11 cellular contexts compared by ENCODE assay signal in the genomic region with DNA sequence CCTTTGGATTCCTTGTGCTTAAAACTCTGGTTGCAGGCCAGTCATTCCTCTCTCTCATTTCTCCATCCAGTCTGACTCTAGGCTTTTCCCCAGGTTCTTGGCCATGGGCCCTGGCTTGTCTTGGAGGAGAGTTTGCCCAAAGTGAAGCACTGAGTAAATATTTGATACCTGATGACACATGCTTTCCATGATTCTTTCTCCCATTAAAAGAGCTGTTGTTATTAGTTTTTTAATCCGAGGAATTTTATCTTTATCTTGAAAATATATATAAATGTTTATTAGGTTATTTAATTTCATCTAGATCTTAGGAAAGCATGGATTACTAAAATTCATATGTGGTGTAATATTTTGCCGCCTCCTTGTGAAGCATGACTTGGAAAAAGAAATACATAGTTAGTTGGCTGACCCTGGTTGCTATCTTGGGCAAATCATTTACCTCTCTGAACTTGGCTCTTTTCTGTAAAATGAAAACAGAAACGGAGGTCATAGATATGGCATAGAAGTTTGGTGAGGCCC.
A peak's percentile ranks its signal among the peaks of the same experiment; 100 is the strongest.
DNase-seq lines count a peak whose midpoint lies in the region; ATAC-seq and TF ChIP-seq lines count a peak whose summit lies in the region.
"Had no signal": no experiment of that assay in that cellular context is flagged by ENCODE, and none has a peak within 500 bp of the region (broad histone marks: within the 10 kb centered on the region; RNA-seq: fewer than 3 reads in every experiment).

No MANE protein-coding gene starts in this region.

- WGBS in prostate gland, result 18% methylated on average over 3 of the region's 3 CpGs

- H3K4me3 ChIP-seq in foreskin fibroblast (ENCODE audit: low read depth in 1 of 2, low read length in 2 of 2), result no peak overlapping the region
- no peak overlapping the region for H3K4me3 ChIP-seq in prostate gland
- no peak overlapping the region for H3K4me3 ChIP-seq in Caco-2 (ENCODE audit: low read depth, low read length)
- H3K4me3 ChIP-seq: transverse colon had no signal

- TF ChIP-seq CTCF in foreskin fibroblast (IDR thresholded peaks at IDR 0.05; ENCODE audit: low read depth, low read length) (no peak), prostate gland (IDR thresholded peaks at IDR 0.05) (no peak), Caco-2 (IDR thresholded peaks at IDR 0.05; ENCODE audit: insufficient read depth in 1 of 2, low read depth in 1 of 2, low read length in 1 of 2, severe bottlenecking in 1 of 2, unreplicated experiment in 1 of 2) (no peak)

- no peak for ATAC-seq in stimulated activated naive B cell treated with anti-CD40 and anti-IgM and Interleukin-4, amounts not matched to agents 10 μg/mL and 1 μg/mL and 100 μg/mL, for 72 hours (replicated peaks)
- ATAC-seq in HG02885 (IDR thresholded peaks at IDR 0.05; ENCODE audit: poor library complexity, unreplicated experiment), result no peak

- no peaks in the 10 kb centered on the region for H3K27me3 Mint-ChIP-seq in stimulated activated naive B cell treated with anti-CD40 and anti-IgM and Interleukin-4, amounts not matched to agents 10 μg/mL and 1 μg/mL and 100 μg/mL, for 72 hours
- H3K27me3 Mint-ChIP-seq in Caco-2 (ENCODE audit: insufficient read depth, unreplicated experiment), result peaks cover 13% of the 10 kb centered on the region

- H3K9me3 ChIP-seq in prostate gland (no peaks in the 10 kb centered on the region), Caco-2 (no peaks in the 10 kb centered on the region)
- H3K9me3 ChIP-seq: transverse colon had no signal

- H3K27ac Mint-ChIP-seq in stimulated activated naive B cell treated with anti-CD40 and anti-IgM and Interleukin-4, amounts not matched to agents 10 μg/mL and 1 μg/mL and 100 μg/mL, for 72 hours, result no peak overlapping the region
- H3K27ac Mint-ChIP-seq in Caco-2 (ENCODE audit: unreplicated experiment), result no peak overlapping the region

- H3K9me3 Mint-ChIP-seq in stimulated activated naive B cell treated with anti-CD40 and anti-IgM and Interleukin-4, amounts not matched to agents 10 μg/mL and 1 μg/mL and 100 μg/mL, for 72 hours, result peaks cover 0 to 6% of the 10 kb centered on the region in 2 donors
- peaks cover 10% of the 10 kb centered on the region for H3K9me3 Mint-ChIP-seq in Caco-2 (ENCODE audit: unreplicated experiment)

- intact Hi-C loops in prostate gland (cut with DNase I) (no loop called here), Caco-2 (cut with micrococcal nuclease; ENCODE audit: unreplicated experiment) (no loop called here)

- no peak for TF ChIP-seq POLR2A in prostate gland (IDR thresholded peaks at IDR 0.05)

- POLR2A ChIA-PET in Caco-2 (lab: Charles Lee), result no interaction called here

- no TSS peak for BruUV-seq in Caco-2 (replicated peaks; lab: Mats Ljungman, UMichigan)

- H3K27me3 ChIP-seq in prostate gland (replicated peaks; ENCODE audit: insufficient read depth) (no peaks in the 10 kb centered on the region), Caco-2 (replicated peaks; ENCODE audit: control insufficient read depth, insufficient read depth, low read length) (no peaks in the 10 kb centered on the region)
- H3K27me3 ChIP-seq: transverse colon had no signal

- peak overlapping the region in 1 of 2 donors; percentile 59 for H3K27ac ChIP-seq in prostate gland
- H3K27ac ChIP-seq: transverse colon had no signal

- H3K4me3 Mint-ChIP-seq in stimulated activated naive B cell treated with anti-CD40 and anti-IgM and Interleukin-4, amounts not matched to agents 10 μg/mL and 1 μg/mL and 100 μg/mL, for 72 hours, result no peak overlapping the region
- no peak overlapping the region for H3K4me3 Mint-ChIP-seq in Caco-2 (ENCODE audit: unreplicated experiment)

- H3K36me3 ChIP-seq in prostate gland (no peaks in the 10 kb centered on the region), Caco-2 (ENCODE audit: control insufficient read depth, insufficient read depth, low read length) (no peaks in the 10 kb centered on the region)
- H3K36me3 ChIP-seq: transverse colon had no signal

- no peaks in the 10 kb centered on the region for H3K36me3 Mint-ChIP-seq in stimulated activated naive B cell treated with anti-CD40 and anti-IgM and Interleukin-4, amounts not matched to agents 10 μg/mL and 1 μg/mL and 100 μg/mL, for 72 hours
- no peaks in the 10 kb centered on the region for H3K36me3 Mint-ChIP-seq in Caco-2 (ENCODE audit: insufficient read depth, unreplicated experiment)

- CTCF ChIA-PET in Caco-2 (lab: Charles Lee), result no interaction called here

- no peaks in the 10 kb centered on the region for H3K4me1 Mint-ChIP-seq in stimulated activated naive B cell treated with anti-CD40 and anti-IgM and Interleukin-4, amounts not matched to agents 10 μg/mL and 1 μg/mL and 100 μg/mL, for 72 hours
- no peaks in the 10 kb centered on the region for H3K4me1 Mint-ChIP-seq in Caco-2 (ENCODE audit: low read depth, unreplicated experiment)

- peaks cover 4% of the 10 kb centered on the region for H3K4me1 ChIP-seq in prostate gland (replicated peaks)
- H3K4me1 ChIP-seq in Caco-2, result no peaks in the 10 kb centered on the region; the same call in 1 of the 2 replicates

- peak; percentile 95 for DNase-seq in EH (ENCODE audit: low read depth)
- DNase-seq in T1000 (lab: John Stamatoyannopoulos, UW), result peak; percentile 38
- peak; percentile 73 to 87 for DNase-seq in foreskin fibroblast
- DNase-seq in prostate gland (ENCODE audit: low spot score), result peak; percentile 89
- no peak for DNase-seq in occipital lobe (lab: John Stamatoyannopoulos, UW)
- no peak for DNase-seq in stimulated activated naive B cell treated with anti-CD40 and anti-IgM and Interleukin-4, amounts not matched to agents 10 μg/mL and 1 μg/mL and 100 μg/mL, for 72 hours
- no peak for DNase-seq in Caco-2
- DNase-seq: NCI-H1092 treated with DMSO at 0.1 percent for 48 hours; stimulated activated CD4-positive, alpha-beta T cell treated with anti-CD3 and anti-CD28 coated beads, Interleukin-15, amount 100 ng/mL, for 24 hours; transverse colon had no signal

Comparison
In these comparisons a context has a peak if more than half of its experiments do, and no peak if none do; other contexts are left out.
1. DNase-seq: peak in EH (single experiment), T1000 (single experiment), foreskin fibroblast (2 of 2) and prostate gland (single experiment); none in occipital lobe (single experiment), stimulated activated naive B cell treated with anti-CD40 and anti-IgM and Interleukin-4, amounts not matched to agents 10 μg/mL and 1 μg/mL and 100 μg/mL, for 72 hours (single experiment) and Caco-2 (0 of 2).